In the genomic region with DNA sequence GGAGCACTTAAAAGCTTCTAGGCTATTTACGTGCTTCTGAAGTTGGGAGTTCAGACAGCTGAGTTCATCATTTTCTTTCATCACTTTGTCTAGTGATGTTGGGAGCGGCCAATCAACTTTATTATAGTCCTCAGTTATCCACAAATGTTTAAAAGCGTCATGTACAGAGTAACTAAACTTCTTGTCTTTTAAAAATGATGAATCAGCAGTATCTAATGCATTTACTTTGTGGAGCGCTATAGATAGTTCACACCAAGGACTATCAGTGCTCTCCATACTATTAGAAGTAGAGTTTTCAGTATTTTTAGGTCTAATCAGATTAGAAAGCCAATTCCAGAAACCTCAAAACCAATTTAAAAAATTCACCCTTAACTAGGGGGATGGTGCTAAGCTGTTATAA, we compare ENCODE assay signal across 29 cellular contexts.
"Had no signal": no experiment of that assay in that cellular context is flagged by ENCODE, and none has a peak within 500 bp of the region (broad histone marks: within the 10 kb centered on the region; RNA-seq: fewer than 3 reads in every experiment).

No MANE protein-coding gene starts in this region.

- H3K36me3 ChIP-seq: adrenal gland, ascending aorta, brain microvascular endothelial cell, esophagus muscularis mucosa, gastrocnemius medialis, heart left ventricle, WERI-Rb-1 had no signal

- H3K4me3 ChIP-seq: adrenal gland, ascending aorta, coronary artery, dorsolateral prefrontal cortex, esophagus muscularis mucosa, gastrocnemius medialis, heart left ventricle had no signal

- H3K27me3 ChIP-seq: adrenal gland, ascending aorta, brain microvascular endothelial cell, dorsolateral prefrontal cortex, esophagus muscularis mucosa, foreskin keratinocyte, gastrocnemius medialis, heart left ventricle had no signal

- H3K4me1 ChIP-seq: adrenal gland, ascending aorta, esophagus muscularis mucosa, foreskin keratinocyte, gastrocnemius medialis, heart left ventricle had no signal

- H3K9me3 ChIP-seq: adrenal gland, ascending aorta, gastrocnemius medialis had no signal

- FAIRE-seq: bronchial epithelial cell had no signal

- ATAC-seq: activated CD4-positive, CD25-positive, alpha-beta regulatory T cell treated with anti-CD3 and anti-CD28 coated beads, Interleukin-2, amount 50 U/mL, for 24 hours; activated CD8-positive, alpha-beta T cell treated with anti-CD3 and anti-CD28 coated beads for 36 hours; activated naive CD8-positive, alpha-beta T cell treated with anti-CD3 and anti-CD28 coated beads, Interleukin-2, amount 50 U/mL, for 24 hours; foreskin keratinocyte; gastrocnemius medialis; heart left ventricle; T-helper 17 cell had no signal

- H3K27ac ChIP-seq: adrenal gland, ascending aorta, brain microvascular endothelial cell, coronary artery, dorsolateral prefrontal cortex, esophagus muscularis mucosa, foreskin keratinocyte, gastrocnemius medialis, heart left ventricle, WERI-Rb-1 had no signal

- DNase-seq: activated B cell treated with CpG ODN at 0.5 μM for 24 hours; activated CD4-positive, alpha-beta T cell treated with anti-CD3 and anti-CD28 coated beads for 48 hours; activated CD4-positive, alpha-beta T cell treated with anti-CD3 and anti-CD28 coated beads, Interleukin-2, amount 50 U/mL, for 1 hour; activated CD4-positive, alpha-beta T cell treated with anti-CD3 and anti-CD28 coated beads, Interleukin-2, amount 50 U/mL, for 48 hours; activated CD8-positive, alpha-beta memory T cell treated with anti-CD3 and anti-CD28 coated beads for 24 hours; activated CD8-positive, alpha-beta T cell treated with anti-CD3 and anti-CD28 coated beads for 36 hours; activated effector memory CD4-positive, alpha-beta T cell treated with anti-CD3 and anti-CD28 coated beads, Interleukin-2, amount 50 U/mL, for 16 hours; activated naive CD4-positive, alpha-beta T cell treated with anti-CD3 and anti-CD28 coated beads for 36 hours; activated naive CD8-positive, alpha-beta T cell treated with anti-CD3 and anti-CD28 coated beads for 36 hours; activated naive CD8-positive, alpha-beta T cell treated with anti-CD3 and anti-CD28 coated beads, Interleukin-2, amount 50 U/mL, for 24 hours; activated T-cell treated with anti-CD3 and anti-CD28 coated beads, Interleukin-2, amount 50 U/mL, for 48 hours; adrenal gland; amygdala; brain microvascular endothelial cell; dorsolateral prefrontal cortex; effector memory CD4-positive, alpha-beta T cell; erythroblast; foreskin keratinocyte; gastrocnemius medialis; glutamatergic neuron; heart left ventricle; T-helper 17 cell; T1000; WERI-Rb-1 had no signal
